In the genomic region with DNA sequence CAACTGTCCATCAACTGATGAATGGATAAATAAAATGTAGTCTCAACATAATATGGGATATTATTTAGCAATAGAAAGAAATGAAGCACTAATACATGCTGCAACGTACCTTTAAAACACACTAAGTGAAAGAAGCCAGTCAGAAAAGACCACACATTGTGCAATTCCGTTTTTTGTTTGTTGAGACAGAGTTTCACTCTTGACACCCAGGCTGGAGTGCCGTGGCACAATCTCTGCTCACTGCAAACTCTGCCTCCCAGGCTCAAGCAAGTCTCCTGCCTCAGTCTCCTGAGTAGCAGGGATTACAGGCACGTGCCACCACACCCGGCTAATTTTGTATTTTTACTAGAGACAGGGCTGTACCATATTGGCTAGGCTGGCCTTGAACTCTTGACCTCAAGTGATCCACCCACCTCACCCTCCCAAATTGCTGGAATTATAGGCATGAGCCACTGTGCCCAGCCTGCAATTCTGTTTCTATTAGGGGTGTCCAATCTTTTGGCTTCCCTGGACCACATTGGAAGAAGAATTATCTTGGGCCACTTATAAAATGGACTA, we compare ENCODE assay signal across 25 cellular contexts. TPM values are rescaled to one million over a fixed set of nuclear protein-coding genes. Genes with fewer than 3 reads are reported as not detected.
"Had no signal": no experiment of that assay in that cellular context is flagged by ENCODE, and none has a peak within 500 bp of the region (broad histone marks: within the 10 kb centered on the region; RNA-seq: fewer than 3 reads in every experiment).

No MANE protein-coding gene starts in this region.

- H3K9me3 Mint-ChIP-seq: activated naive CD4-positive, alpha-beta T cell treated with anti-CD3 and anti-CD28 coated beads, Interleukin-2, amount 10 ng/mL, durations not matched to agents 7 days and 5 days; activated naive CD8-positive, alpha-beta T cell treated with anti-CD3 and anti-CD28 coated beads, Interleukin-2, amount 50 U/mL, for 24 hours had no signal

- H3K27ac ChIP-seq: left ventricle myocardium inferior, skin epidermis, tibial artery, uterus, VCaP had no signal

- H3K27me3 ChIP-seq: tibial artery, uterus had no signal

- H3K36me3 Mint-ChIP-seq: activated naive CD4-positive, alpha-beta T cell treated with anti-CD3 and anti-CD28 coated beads, Interleukin-2, amount 10 ng/mL, durations not matched to agents 7 days and 5 days; brain had no signal

- DNase-seq: activated CD4-positive, alpha-beta T cell treated with anti-CD3 and anti-CD28 coated beads for 1 hour; activated CD8-positive, alpha-beta memory T cell treated with anti-CD3 and anti-CD28 coated beads for 24 hours; activated CD8-positive, alpha-beta memory T cell treated with anti-CD3 and anti-CD28 coated beads, Interleukin-2, amount 50 U/mL, for 48 hours; activated effector memory CD4-positive, alpha-beta T cell treated with Interleukin-2 at 50 U/mL for 16 hours; activated naive CD4-positive, alpha-beta T cell treated with anti-CD3 and anti-CD28 coated beads, Interleukin-2, amount 10 ng/mL, durations not matched to agents 7 days and 5 days; activated naive CD8-positive, alpha-beta T cell treated with anti-CD3 and anti-CD28 coated beads, Interleukin-2, amount 50 U/mL, for 24 hours; activated T-cell treated with anti-CD3 and anti-CD28 coated beads, Interleukin-2, amount 50 U/mL, for 48 hours; anterior cingulate cortex; central memory CD4-positive, alpha-beta T cell; erythroblast; hypothalamus; islet precursor cell; left ventricle myocardium inferior; occipital lobe; stimulated activated naive CD8-positive, alpha-beta T cell treated with anti-CD3 and anti-CD28 coated beads, Interleukin-15, Interleukin-2, amounts not matched to agents 100 U/mL and 50 U/mL, for 24 hours; substantia nigra; tibial artery; uterus had no signal

- H3K4me1 Mint-ChIP-seq: activated naive CD4-positive, alpha-beta T cell treated with anti-CD3 and anti-CD28 coated beads, Interleukin-2, amount 10 ng/mL, durations not matched to agents 7 days and 5 days; activated naive CD8-positive, alpha-beta T cell treated with anti-CD3 and anti-CD28 coated beads, Interleukin-2, amount 50 U/mL, for 24 hours; brain had no signal

- H3K36me3 ChIP-seq: left ventricle myocardium inferior, tibial artery, uterus had no signal

- H3K27ac Mint-ChIP-seq: activated naive CD4-positive, alpha-beta T cell treated with anti-CD3 and anti-CD28 coated beads, Interleukin-2, amount 10 ng/mL, durations not matched to agents 7 days and 5 days; activated naive CD8-positive, alpha-beta T cell treated with anti-CD3 and anti-CD28 coated beads, Interleukin-2, amount 50 U/mL, for 24 hours; brain; progenitor cell of endocrine pancreas had no signal

- ATAC-seq: activated naive CD8-positive, alpha-beta T cell treated with anti-CD3 and anti-CD28 coated beads, Interleukin-2, amount 50 U/mL, for 24 hours; stimulated activated naive CD8-positive, alpha-beta T cell treated with anti-CD3 and anti-CD28 coated beads, Interleukin-15, Interleukin-2, amounts not matched to agents 100 U/mL and 50 U/mL, for 24 hours had no signal

- FAIRE-seq: colon, frontal cortex had no signal

- H3K4me3 Mint-ChIP-seq: activated naive CD4-positive, alpha-beta T cell treated with anti-CD3 and anti-CD28 coated beads, Interleukin-2, amount 10 ng/mL, durations not matched to agents 7 days and 5 days; activated naive CD8-positive, alpha-beta T cell treated with anti-CD3 and anti-CD28 coated beads, Interleukin-2, amount 50 U/mL, for 24 hours; brain had no signal

- H3K9me3 ChIP-seq: left ventricle myocardium inferior, tibial artery, uterus had no signal

- H3K4me3 ChIP-seq: left ventricle myocardium inferior, skin epidermis, tibial artery, uterus had no signal

- H3K4me1 ChIP-seq: left ventricle myocardium inferior, tibial artery, uterus had no signal

RNA-seq across cellular contexts. Expression of a gene that starts 40.1 kb away (rescaled TPM):
- total RNA-seq: frontal cortex, left ventricle myocardium inferior, occipital lobe, progenitor cell of endocrine pancreas had no signal
- polyA plus RNA-seq: neural cell had no signal
